Comparison of ENCODE assay signal across 1 cellular context in genomic region chr13:48158290-48158689, GRCh38.
TF ChIP-seq lines count a peak whose summit lies in the region.

No MANE protein-coding gene starts in this region.

TF ChIP-seq in HepG2, 621 proteins besides CTCF, POLR2A, EP300 and RAD21 (continued from another document):
- TF ChIP-seq ZNF318 (CRISPR knock-in tag; IDR thresholded peaks at IDR 0.05): no peak
- TF ChIP-seq ZNF513 (CRISPR knock-in tag; conservative IDR thresholded peaks at IDR 0.05): no peak
- no peak for TF ChIP-seq TARDBP (CRISPR knock-in tag; IDR thresholded peaks at IDR 0.05)
- TF ChIP-seq ZNF331 (CRISPR knock-in tag; IDR thresholded peaks at IDR 0.05): no peak
